6 cellular contexts compared by ENCODE assay signal in genomic region chr7:103813970-103814369, GRCh38.
"Had no signal": no experiment of that assay in that cellular context is flagged by ENCODE, and none has a peak within 500 bp of the region (broad histone marks: within the 10 kb centered on the region; RNA-seq: fewer than 3 reads in every experiment).

No MANE protein-coding gene starts in this region.

- DNase-seq: IMR-90, KBM-7, KG1 had no signal

- H3K9ac ChIP-seq: KMS-11 had no signal

- H3K27ac ChIP-seq: HL-60, KMS-11 had no signal

- FAIRE-seq: HTR-8/SVneo had no signal

- H3K4me2 ChIP-seq: KMS-11 had no signal
